In genomic region chr9:109497193-109498165, GRCh38 we compare ENCODE assay signal across 8 cellular contexts. TPM values are rescaled to one million over a fixed set of nuclear protein-coding genes. Genes with fewer than 3 reads are reported as not detected.
DNase-seq lines count a peak whose midpoint lies in the region; ATAC-seq, FAIRE-seq and TF ChIP-seq lines count a peak whose summit lies in the region.

No MANE protein-coding gene starts in this region.

- H4K8ac ChIP-seq in H1 (ENCODE audit: extremely low read depth, insufficient read depth, low read length): 0 out of 2 replicates have a peak overlapping the region, but pooled peaks have one; percentile 36

- no peak overlapping the region for H2BK12ac ChIP-seq in H1 (ENCODE audit: low read depth, low read length)

- POLR2A ChIA-PET in H1 (lab: Charles Lee; ENCODE audit: partially characterized antibody): interaction anchor here (0.6 to 1.3 kb wide), 3 partner anchors 22 to 593 kb away, joined by 3 to 4 read pairs (median 3); partner anchors contain the start of gene ELP1

- no peak for TF ChIP-seq CTCF in Calu3 (IDR thresholded peaks at IDR 0.05; ENCODE audit: unreplicated experiment)
- TF ChIP-seq CTCF in H1 (IDR thresholded peaks at IDR 0.05; ENCODE audit: control extremely low read depth in 1 of 3, insufficient read depth in 1 of 3, low read depth in 1 of 3, low read length in 3 of 3): no peak
- TF ChIP-seq CTCF in neural crest cell (conservative IDR thresholded peaks at IDR 0.05): no peak

- DNase-seq in Calu3: peak; percentile 42
- peak; percentile 72 for DNase-seq in NCI-H226
- no peak for DNase-seq in H1 (ENCODE audit: low read depth in 1 of 2, low spot score in 2 of 2)
- DNase-seq in neural crest cell (ENCODE audit: low read depth, low spot score): no peak

- no peak overlapping the region for H3K23ac ChIP-seq in H1 (ENCODE audit: insufficient read length)

- no peak for FAIRE-seq in H1 (lab: Jason Lieb, UNC)

- H4K91ac ChIP-seq in H1 (replicated peaks; ENCODE audit: insufficient read length, low read length): no peak overlapping the region

- H3K4me1 Mint-ChIP-seq in Calu3 (ENCODE audit: low read depth, unreplicated experiment) (peaks cover 25% of the 10 kb centered on the region), neural crest cell (peaks cover 15% of the 10 kb centered on the region)

- H2BK120ac ChIP-seq in H1 (replicated peaks; ENCODE audit: low read depth, low read length): no peak overlapping the region

- H3K27me3 Mint-ChIP-seq in Calu3 (ENCODE audit: unreplicated experiment) (no peaks in the 10 kb centered on the region), neural crest cell (ENCODE audit: low read depth) (peaks cover 91% of the 10 kb centered on the region)

- no peak overlapping the region for H3K18ac ChIP-seq in H1 (ENCODE audit: extremely low read depth, low read length)

- ATAC-seq in GM21786 (IDR thresholded peaks at IDR 0.05; ENCODE audit: unreplicated experiment): no peak
- no peak for ATAC-seq in HG03095 (IDR thresholded peaks at IDR 0.05; ENCODE audit: unreplicated experiment)
- ATAC-seq in GM19328 (IDR thresholded peaks at IDR 0.05; ENCODE audit: unreplicated experiment): no peak
- ATAC-seq in GM21576 (IDR thresholded peaks at IDR 0.05; ENCODE audit: unreplicated experiment): no peak

- H2BK5ac ChIP-seq in H1 (ENCODE audit: low read depth, low read length): no peak overlapping the region

- H3K14ac ChIP-seq in H1 (ENCODE audit: insufficient read length): no peak overlapping the region

- no peak overlapping the region for H3K56ac ChIP-seq in H1 (replicated peaks; ENCODE audit: insufficient read length, low read depth, low read length)

- TF ChIP-seq EP300 in H1 (IDR thresholded peaks at IDR 0.05; ENCODE audit: borderline replicate concordance in 1 of 2, low read depth in 2 of 2, low read length in 2 of 2): no peak

- H3K4me3 Mint-ChIP-seq in Calu3 (ENCODE audit: low read depth, unreplicated experiment) (peak overlapping the region; percentile 72), neural crest cell (peak overlapping the region; percentile 77)

- peaks cover 2 to 5% (median 4%) of the 10 kb centered on the region in 4 experiments; a peak in 6 of 7 replicates for H3K4me1 ChIP-seq in H1 (replicated peaks in 1 of 4; ENCODE audit: control insufficient read depth in 3 of 4, insufficient read depth in 4 of 4, low read length in 3 of 4)

- peaks cover 0 to 2% of the 10 kb centered on the region in 2 experiments for H4K20me1 ChIP-seq in H1 (replicated peaks in 1 of 2; ENCODE audit: control insufficient read depth in 1 of 2, insufficient read depth in 2 of 2, low read length in 2 of 2)

- H3K36me3 ChIP-seq in H1 (ENCODE audit: control insufficient read depth in 2 of 4, insufficient read depth in 4 of 4, low read length in 3 of 4): no peaks in the 10 kb centered on the region

- peak overlapping the region in 1 of 4 experiments; percentile 53; a peak in 1 of 7 replicates for H3K9ac ChIP-seq in H1 (replicated peaks in 1 of 4; ENCODE audit: extremely low read depth in 1 of 4, low read depth in 3 of 4, low read length in 3 of 4)

- CTCF ChIA-PET in Calu3 (lab: Charles Lee): interaction anchor here (0.5 to 1.6 kb wide), 5 partner anchors 20 to 487 kb away, joined by 3 to 10 read pairs (median 4); no protein-coding TSS in a partner anchor
- CTCF ChIA-PET in H1 (lab: Charles Lee; ENCODE audit: partially characterized antibody): interaction anchor here (0.6 to 1.6 kb wide), 7 partner anchors 9 to 371 kb away, joined by 3 to 5 read pairs (median 3); no protein-coding TSS in a partner anchor

- H3K27ac Mint-ChIP-seq in Calu3 (ENCODE audit: unreplicated experiment): peak overlapping the region; percentile 71
- no peak overlapping the region for H3K27ac Mint-ChIP-seq in neural crest cell (ENCODE audit: unreplicated experiment)

- intact Hi-C loops in Calu3 (cut with micrococcal nuclease; ENCODE audit: unreplicated experiment): loop anchor here (2.0 kb wide), 1 partner anchor 21 kb away; no protein-coding TSS in a partner anchor

- peak overlapping the region; percentile 47 to 72 (median 50) for H3K4me3 ChIP-seq in H1 (ENCODE audit: extremely low read depth in 1 of 4, insufficient read depth in 2 of 4, low read depth in 3 of 4, low read length in 4 of 4)

- TF ChIP-seq POLR2A in H1 (IDR thresholded peaks at IDR 0.05; ENCODE audit: control extremely low read depth in 1 of 2, low read depth in 2 of 2, low read length in 2 of 2): no peak

- peaks cover 25 to 47% (median 37%) of the 10 kb centered on the region in 4 experiments for H3K27me3 ChIP-seq in H1 (replicated peaks in 1 of 4; ENCODE audit: control insufficient read depth in 3 of 4, extremely low read depth in 1 of 4, insufficient read depth in 3 of 4, low read length in 3 of 4)

- H4K5ac ChIP-seq in H1 (ENCODE audit: insufficient read length, low read depth, low read length): no peak overlapping the region

- H2BK15ac ChIP-seq in H1 (ENCODE audit: low read length): no peak overlapping the region

- H3K9me3 ChIP-seq in H1 (ENCODE audit: insufficient read depth in 2 of 2, low read depth in 1 of 2, low read length in 1 of 2): no peaks in the 10 kb centered on the region

- H3K23me2 ChIP-seq in H1 (ENCODE audit: low read depth, low read length): peaks cover 10% of the 10 kb centered on the region; the same call in 1 of the 2 replicates

- H2BK20ac ChIP-seq in H1 (ENCODE audit: low read length): no peak overlapping the region

- H2AK5ac ChIP-seq in H1 (ENCODE audit: low read depth, low read length): no peak overlapping the region

- no peaks in the 10 kb centered on the region for H3K9me3 Mint-ChIP-seq in Calu3 (ENCODE audit: low read depth, unreplicated experiment)
- H3K9me3 Mint-ChIP-seq in neural crest cell: no peaks in the 10 kb centered on the region

- BruUV-seq in Calu3 (replicated peaks; lab: Mats Ljungman, UMichigan): no TSS peak

- H3K27ac ChIP-seq in H1 (ENCODE audit: low read depth, low read length): no peak overlapping the region

- no peak overlapping the region for H2AFZ ChIP-seq in H1 (ENCODE audit: low read length)

- no peak for TF ChIP-seq RAD21 in H1 (IDR thresholded peaks at IDR 0.05 in 1 of 2, conservative IDR thresholded peaks at IDR 0.05 in 1 of 2; ENCODE audit: low read depth in 2 of 2, low read length in 2 of 2)

- H3K4me2 ChIP-seq in H1 (ENCODE audit: insufficient read depth in 1 of 2, low read depth in 2 of 2, low read length in 2 of 2): peak overlapping the region; percentile 69 to 74

- no peak overlapping the region for H3K4ac ChIP-seq in H1 (replicated peaks; ENCODE audit: insufficient read length, low read depth, low read length)

- H3K79me2 ChIP-seq in H1 (ENCODE audit: control insufficient read depth in 1 of 2, insufficient read depth in 2 of 2, low read length in 2 of 2): no peaks in the 10 kb centered on the region

- H3K79me1 ChIP-seq in H1 (ENCODE audit: low read depth, low read length): no peaks in the 10 kb centered on the region; the same call in 1 of the 2 replicates

- H3K36me3 Mint-ChIP-seq in Calu3 (ENCODE audit: insufficient read depth, unreplicated experiment) (peaks cover 39% of the 10 kb centered on the region), neural crest cell (ENCODE audit: low read depth) (no peaks in the 10 kb centered on the region)

- WGBS in H1 (ENCODE audit: extremely low coverage in 1 of 2, insufficient coverage in 1 of 2, insufficient read length in 1 of 2, insufficient replicate concordance in 2 of 2, low coverage in 1 of 2, low lambda C conversion rate in 2 of 2, missing lambda C conversion rate in 1 of 2), 2 experiments: 15% methylated on average over 33 of the region's 85 CpGs; no CpG with 5 or more reads in 1 of the 2 experiments

TF ChIP-seq in H1, 55 proteins besides CTCF, POLR2A, EP300 and RAD21:
- no peak for TF ChIP-seq SRF (IDR thresholded peaks at IDR 0.05; ENCODE audit: low read depth, low read length)
- no peak for TF ChIP-seq ATF3 (IDR thresholded peaks at IDR 0.05; ENCODE audit: insufficient read depth, low read depth, low read length)
- peak; percentile 33; the same call in 1 of the 2 replicates for TF ChIP-seq SUZ12 (IDR thresholded peaks at IDR 0.05; ENCODE audit: low read length)
- TF ChIP-seq CTBP2 (IDR thresholded peaks at IDR 0.05; ENCODE audit: borderline replicate concordance, insufficient read depth, insufficient read length, low read length): no peak
- no peak for TF ChIP-seq TAF7 (optimal IDR thresholded peaks at IDR 0.05; ENCODE audit: borderline replicate concordance, low read depth, low read length)
- peak; percentile 21 for TF ChIP-seq KDM4A (IDR thresholded peaks at IDR 0.05; ENCODE audit: low read depth, low read length, severe bottlenecking)
- 0 out of 2 replicates have a peak, but pooled peaks have one; percentile 7 for TF ChIP-seq PHF8 (conservative IDR thresholded peaks at IDR 0.05; ENCODE audit: low read depth, low read length)
- TF ChIP-seq JUND (IDR thresholded peaks at IDR 0.05; ENCODE audit: low read length): no peak
- TF ChIP-seq EZH2 (IDR thresholded peaks at IDR 0.05; ENCODE audit: low read depth, low read length, severe bottlenecking): no peak

RNA-seq across cellular contexts. Expression of gene PTPN3, which starts 0.6 kb away (rescaled TPM):
- total RNA-seq in Calu3 (2022) (25.0 and 28.3 TPM in 2 replicates), neural crest cell (1.1 and 1.3 TPM in 2 replicates)
- 3.7 TPM in 2 replicates for total RNA-seq in H1 (2021; fragmentation: NEBNext Ultra II Directional; extraction: Animal tissue kit (Norgen Biotek cat#: 25700))
- polyA plus RNA-seq in H1 (2011; rRNA removed): 2.0 and 2.9 TPM in 2 replicates
- 2.7 TPM for polyA plus RNA-seq in H1 (2011; cell fraction: cytosol; rRNA removed)
- polyA plus RNA-seq in H1 (2011; cell fraction: nucleus; rRNA removed): 3.7 TPM
- 2.3 to 3.2 TPM (median 2.7 TPM) in 4 replicates for polyA plus RNA-seq in H1 (2012, experiment 1 of 2)
- 0.28 TPM for polyA plus RNA-seq in H1 (2012, experiment 2 of 2)
- 1.9 TPM for polyA plus RNA-seq in H1 (2013, experiment 1 of 2)
- polyA plus RNA-seq in H1 (2013, experiment 2 of 2): 1.8 TPM
- 4.6 and 5.2 TPM in 2 replicates for polyA minus RNA-seq in H1 (2011; rRNA and poly(A)+ RNA removed)
- 1.3 TPM for polyA minus RNA-seq in H1 (2011; cell fraction: cytosol; rRNA and poly(A)+ RNA removed)
- polyA minus RNA-seq in H1 (2011; cell fraction: nucleus; rRNA and poly(A)+ RNA removed): 5.7 TPM

Comparison
In these comparisons a context has a peak if more than half of its experiments do, and no peak if none do; other contexts are left out.
1. DNase-seq: peak in Calu3 (single experiment) and NCI-H226 (single experiment); none in H1 (0 of 2) and neural crest cell (single experiment).